Comparison of ENCODE assay signal across 1 cellular context in the genomic region with DNA sequence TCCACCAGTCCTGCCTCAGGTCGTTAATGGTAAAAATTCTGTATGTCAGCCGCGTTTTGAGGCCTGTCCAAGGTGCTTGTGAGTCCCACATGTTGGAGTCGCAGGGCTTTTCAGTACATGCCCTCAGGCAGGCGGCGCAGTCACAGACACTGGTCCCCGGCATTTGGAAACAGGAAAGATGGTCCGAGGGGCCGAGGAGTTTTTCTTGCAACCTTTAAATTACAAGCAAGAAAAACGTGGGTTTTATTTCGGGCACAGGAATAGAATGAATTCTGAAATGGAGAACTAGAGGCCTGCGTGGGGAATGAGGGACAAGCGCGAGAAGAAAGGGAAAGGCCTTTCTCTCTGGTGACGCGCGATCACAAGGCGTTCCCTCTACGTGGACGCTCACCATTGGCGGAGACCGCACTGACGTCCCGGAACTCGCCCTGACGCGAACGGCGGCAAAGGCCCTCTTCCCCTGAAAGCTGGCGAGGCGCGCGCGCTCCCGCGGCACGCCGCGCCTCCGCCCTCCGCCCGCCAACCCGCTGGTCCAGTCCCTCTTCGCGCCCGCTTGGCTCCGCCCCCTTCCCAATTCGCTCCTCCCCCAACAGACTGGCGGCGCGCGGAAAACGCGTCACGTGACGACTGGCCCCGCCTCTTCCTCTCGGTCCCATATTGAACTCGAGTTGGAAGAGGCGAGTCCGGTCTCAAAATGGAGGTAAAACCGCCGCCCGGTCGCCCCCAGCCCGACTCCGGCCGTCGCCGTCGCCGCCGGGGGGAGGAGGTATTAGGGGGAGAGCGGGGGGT.
TF ChIP-seq lines count a peak whose summit lies in the region.

A gene (plus strand): TSS at position 689 of the 789 bp plus-strand sequence. CDS start 6 bp downstream, at position 695.

TF ChIP-seq in H1, 55 proteins besides CTCF, POLR2A, EP300 and RAD21:
- TF ChIP-seq KDM5A (IDR thresholded peaks at IDR 0.05; ENCODE audit: low read length) (0 out of 2 replicates have a peak, but pooled peaks have one; percentile 20), FOSL1 (IDR thresholded peaks at IDR 0.05; ENCODE audit: insufficient read depth, low read depth, low read length) (no peak), TAF7 (optimal IDR thresholded peaks at IDR 0.05; ENCODE audit: borderline replicate concordance, low read depth, low read length) (peak; percentile 91), MAFK (IDR thresholded peaks at IDR 0.05; ENCODE audit: low read depth, low read length) (no peak), YY1 (IDR thresholded peaks at IDR 0.05; ENCODE audit: low read depth, low read length) (peak; percentile 20; the same call in 1 of the 2 replicates), RNF2 (IDR thresholded peaks at IDR 0.05; ENCODE audit: borderline replicate concordance, low read depth, low read length, missing control alignments, poor library complexity, severe bottlenecking) (no peak), TCF12 (IDR thresholded peaks at IDR 0.05; ENCODE audit: low read depth, low read length) (no peak), SRF (IDR thresholded peaks at IDR 0.05; ENCODE audit: low read depth, low read length) (peak; percentile 55), TEAD4 (IDR thresholded peaks at IDR 0.05; ENCODE audit: low read depth, low read length) (no peak), HDAC2 (IDR thresholded peaks at IDR 0.05; ENCODE audit: borderline replicate concordance in 1 of 2, low read depth in 2 of 2, low read length in 2 of 2) (no peak), SP1 (IDR thresholded peaks at IDR 0.05; ENCODE audit: low read depth, low read length) (0 out of 2 replicates have a peak, but pooled peaks have one; percentile 35), BACH1 (IDR thresholded peaks at IDR 0.05; ENCODE audit: low read length) (no peak), KDM4A (IDR thresholded peaks at IDR 0.05; ENCODE audit: low read depth, low read length, severe bottlenecking) (peak; percentile 29), BCL11A (IDR thresholded peaks at IDR 0.05; ENCODE audit: low read depth in 2 of 2, low read length in 2 of 2) (no peak), RBBP5 (IDR thresholded peaks at IDR 0.05; ENCODE audit: borderline replicate concordance, low read depth, low read length) (no peak), CHD1 (IDR thresholded peaks at IDR 0.05; ENCODE audit: low read depth, low read length) (no peak), SIX5 (IDR thresholded peaks at IDR 0.05; ENCODE audit: low read depth, low read length) (no peak), HDAC6 (IDR thresholded peaks at IDR 0.05; ENCODE audit: low read depth, low read length) (no peak), GABPA (IDR thresholded peaks at IDR 0.05; ENCODE audit: borderline replicate concordance, insufficient read depth, low read length) (no peak), JUND (IDR thresholded peaks at IDR 0.05; ENCODE audit: low read length) (no peak), POU5F1 (IDR thresholded peaks at IDR 0.05; ENCODE audit: low read depth, low read length) (no peak), GTF2F1 (IDR thresholded peaks at IDR 0.05; ENCODE audit: borderline replicate concordance, low read depth, low read length) (no peak), EZH2 (IDR thresholded peaks at IDR 0.05; ENCODE audit: low read depth, low read length, severe bottlenecking) (no peak), JUN (IDR thresholded peaks at IDR 0.05; ENCODE audit: low read depth, low read length) (no peak), CBX8 (IDR thresholded peaks at IDR 0.05; ENCODE audit: borderline replicate concordance, low read depth, low read length) (no peak), SP2 (IDR thresholded peaks at IDR 0.05; ENCODE audit: low read length) (no peak), TBP (IDR thresholded peaks at IDR 0.05; ENCODE audit: low read depth, low read length) (peak; percentile 84), SIRT6 (IDR thresholded peaks at IDR 0.05; ENCODE audit: low read length) (no peak), CEBPB (IDR thresholded peaks at IDR 0.05; ENCODE audit: low read depth, low read length) (no peak), RFX5 (IDR thresholded peaks at IDR 0.05; ENCODE audit: borderline replicate concordance, low read depth, low read length) (0 out of 2 replicates have a peak, but pooled peaks have one; percentile 15), CHD2 (IDR thresholded peaks at IDR 0.05; ENCODE audit: low read length) (0 out of 2 replicates have a peak, but pooled peaks have one; percentile 29), SUZ12 (IDR thresholded peaks at IDR 0.05; ENCODE audit: low read length) (no peak), CTBP2 (IDR thresholded peaks at IDR 0.05; ENCODE audit: borderline replicate concordance, insufficient read depth, insufficient read length, low read length) (no peak), CREB1 (IDR thresholded peaks at IDR 0.05) (peak; percentile 93), PHF8 (conservative IDR thresholded peaks at IDR 0.05; ENCODE audit: low read depth, low read length) (peak; percentile 79), SP4 (IDR thresholded peaks at IDR 0.05; ENCODE audit: low read length) (no peak), RXRA (IDR thresholded peaks at IDR 0.05; ENCODE audit: insufficient read depth, low read depth, low read length) (no peak), EGR1 (IDR thresholded peaks at IDR 0.05; ENCODE audit: borderline replicate concordance, low read depth, low read length) (no peak), SAP30 (IDR thresholded peaks at IDR 0.05; ENCODE audit: insufficient read depth, insufficient replicate concordance, low read length) (peak; percentile 30), NANOG (IDR thresholded peaks at IDR 0.05; ENCODE audit: insufficient read depth, low read depth, low read length, poor library complexity, severe bottlenecking) (no peak), SIN3A (conservative IDR thresholded peaks at IDR 0.05 in 1 of 2, IDR thresholded peaks at IDR 0.05 in 1 of 2; ENCODE audit: low read depth in 1 of 2, low read length in 2 of 2) (no peak), NRF1 (IDR thresholded peaks at IDR 0.05; ENCODE audit: low read depth, low read length) (no peak), CBX5 (IDR thresholded peaks at IDR 0.05; ENCODE audit: low read depth, low read length) (no peak), ASH2L (IDR thresholded peaks at IDR 0.05; ENCODE audit: low read length) (no peak), BRCA1 (IDR thresholded peaks at IDR 0.05; ENCODE audit: low read depth, low read length) (no peak), TAF1 (IDR thresholded peaks at IDR 0.05; ENCODE audit: low read depth, low read length) (peak; percentile 95), POLR2AphosphoS5 (IDR thresholded peaks at IDR 0.05; ENCODE audit: low read depth, low read length) (peak; percentile 83), ZNF274 (IDR thresholded peaks at IDR 0.05; ENCODE audit: borderline replicate concordance, extremely low read depth, low read length) (no peak), KDM1A (IDR thresholded peaks at IDR 0.05; ENCODE audit: borderline replicate concordance, low read length) (no peak)
- TF ChIP-seq, protein P1, sequence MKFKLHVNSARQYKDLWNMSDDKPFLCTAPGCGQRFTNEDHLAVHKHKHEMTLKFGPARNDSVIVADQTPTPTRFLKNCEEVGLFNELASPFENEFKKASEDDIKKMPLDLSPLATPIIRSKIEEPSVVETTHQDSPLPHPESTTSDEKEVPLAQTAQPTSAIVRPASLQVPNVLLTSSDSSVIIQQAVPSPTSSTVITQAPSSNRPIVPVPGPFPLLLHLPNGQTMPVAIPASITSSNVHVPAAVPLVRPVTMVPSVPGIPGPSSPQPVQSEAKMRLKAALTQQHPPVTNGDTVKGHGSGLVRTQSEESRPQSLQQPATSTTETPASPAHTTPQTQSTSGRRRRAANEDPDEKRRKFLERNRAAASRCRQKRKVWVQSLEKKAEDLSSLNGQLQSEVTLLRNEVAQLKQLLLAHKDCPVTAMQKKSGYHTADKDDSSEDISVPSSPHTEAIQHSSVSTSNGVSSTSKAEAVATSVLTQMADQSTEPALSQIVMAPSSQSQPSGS (IDR thresholded peaks at IDR 0.05; ENCODE audit: low read length), result peak; percentile 77
- TF ChIP-seq, protein P2, sequence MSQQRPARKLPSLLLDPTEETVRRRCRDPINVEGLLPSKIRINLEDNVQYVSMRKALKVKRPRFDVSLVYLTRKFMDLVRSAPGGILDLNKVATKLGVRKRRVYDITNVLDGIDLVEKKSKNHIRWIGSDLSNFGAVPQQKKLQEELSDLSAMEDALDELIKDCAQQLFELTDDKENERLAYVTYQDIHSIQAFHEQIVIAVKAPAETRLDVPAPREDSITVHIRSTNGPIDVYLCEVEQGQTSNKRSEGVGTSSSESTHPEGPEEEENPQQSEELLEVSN (IDR thresholded peaks at IDR 0.05), result peak; percentile 69
- TF ChIP-seq, protein P3, sequence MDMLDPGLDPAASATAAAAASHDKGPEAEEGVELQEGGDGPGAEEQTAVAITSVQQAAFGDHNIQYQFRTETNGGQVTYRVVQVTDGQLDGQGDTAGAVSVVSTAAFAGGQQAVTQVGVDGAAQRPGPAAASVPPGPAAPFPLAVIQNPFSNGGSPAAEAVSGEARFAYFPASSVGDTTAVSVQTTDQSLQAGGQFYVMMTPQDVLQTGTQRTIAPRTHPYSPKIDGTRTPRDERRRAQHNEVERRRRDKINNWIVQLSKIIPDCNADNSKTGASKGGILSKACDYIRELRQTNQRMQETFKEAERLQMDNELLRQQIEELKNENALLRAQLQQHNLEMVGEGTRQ (IDR thresholded peaks at IDR 0.05; ENCODE audit: low read length), result peak; percentile 77
- TF ChIP-seq, protein P4, sequence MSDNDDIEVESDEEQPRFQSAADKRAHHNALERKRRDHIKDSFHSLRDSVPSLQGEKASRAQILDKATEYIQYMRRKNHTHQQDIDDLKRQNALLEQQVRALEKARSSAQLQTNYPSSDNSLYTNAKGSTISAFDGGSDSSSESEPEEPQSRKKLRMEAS (IDR thresholded peaks at IDR 0.05), result peak; percentile 32; the same call in 1 of the 2 replicates
- TF ChIP-seq, protein P5, sequence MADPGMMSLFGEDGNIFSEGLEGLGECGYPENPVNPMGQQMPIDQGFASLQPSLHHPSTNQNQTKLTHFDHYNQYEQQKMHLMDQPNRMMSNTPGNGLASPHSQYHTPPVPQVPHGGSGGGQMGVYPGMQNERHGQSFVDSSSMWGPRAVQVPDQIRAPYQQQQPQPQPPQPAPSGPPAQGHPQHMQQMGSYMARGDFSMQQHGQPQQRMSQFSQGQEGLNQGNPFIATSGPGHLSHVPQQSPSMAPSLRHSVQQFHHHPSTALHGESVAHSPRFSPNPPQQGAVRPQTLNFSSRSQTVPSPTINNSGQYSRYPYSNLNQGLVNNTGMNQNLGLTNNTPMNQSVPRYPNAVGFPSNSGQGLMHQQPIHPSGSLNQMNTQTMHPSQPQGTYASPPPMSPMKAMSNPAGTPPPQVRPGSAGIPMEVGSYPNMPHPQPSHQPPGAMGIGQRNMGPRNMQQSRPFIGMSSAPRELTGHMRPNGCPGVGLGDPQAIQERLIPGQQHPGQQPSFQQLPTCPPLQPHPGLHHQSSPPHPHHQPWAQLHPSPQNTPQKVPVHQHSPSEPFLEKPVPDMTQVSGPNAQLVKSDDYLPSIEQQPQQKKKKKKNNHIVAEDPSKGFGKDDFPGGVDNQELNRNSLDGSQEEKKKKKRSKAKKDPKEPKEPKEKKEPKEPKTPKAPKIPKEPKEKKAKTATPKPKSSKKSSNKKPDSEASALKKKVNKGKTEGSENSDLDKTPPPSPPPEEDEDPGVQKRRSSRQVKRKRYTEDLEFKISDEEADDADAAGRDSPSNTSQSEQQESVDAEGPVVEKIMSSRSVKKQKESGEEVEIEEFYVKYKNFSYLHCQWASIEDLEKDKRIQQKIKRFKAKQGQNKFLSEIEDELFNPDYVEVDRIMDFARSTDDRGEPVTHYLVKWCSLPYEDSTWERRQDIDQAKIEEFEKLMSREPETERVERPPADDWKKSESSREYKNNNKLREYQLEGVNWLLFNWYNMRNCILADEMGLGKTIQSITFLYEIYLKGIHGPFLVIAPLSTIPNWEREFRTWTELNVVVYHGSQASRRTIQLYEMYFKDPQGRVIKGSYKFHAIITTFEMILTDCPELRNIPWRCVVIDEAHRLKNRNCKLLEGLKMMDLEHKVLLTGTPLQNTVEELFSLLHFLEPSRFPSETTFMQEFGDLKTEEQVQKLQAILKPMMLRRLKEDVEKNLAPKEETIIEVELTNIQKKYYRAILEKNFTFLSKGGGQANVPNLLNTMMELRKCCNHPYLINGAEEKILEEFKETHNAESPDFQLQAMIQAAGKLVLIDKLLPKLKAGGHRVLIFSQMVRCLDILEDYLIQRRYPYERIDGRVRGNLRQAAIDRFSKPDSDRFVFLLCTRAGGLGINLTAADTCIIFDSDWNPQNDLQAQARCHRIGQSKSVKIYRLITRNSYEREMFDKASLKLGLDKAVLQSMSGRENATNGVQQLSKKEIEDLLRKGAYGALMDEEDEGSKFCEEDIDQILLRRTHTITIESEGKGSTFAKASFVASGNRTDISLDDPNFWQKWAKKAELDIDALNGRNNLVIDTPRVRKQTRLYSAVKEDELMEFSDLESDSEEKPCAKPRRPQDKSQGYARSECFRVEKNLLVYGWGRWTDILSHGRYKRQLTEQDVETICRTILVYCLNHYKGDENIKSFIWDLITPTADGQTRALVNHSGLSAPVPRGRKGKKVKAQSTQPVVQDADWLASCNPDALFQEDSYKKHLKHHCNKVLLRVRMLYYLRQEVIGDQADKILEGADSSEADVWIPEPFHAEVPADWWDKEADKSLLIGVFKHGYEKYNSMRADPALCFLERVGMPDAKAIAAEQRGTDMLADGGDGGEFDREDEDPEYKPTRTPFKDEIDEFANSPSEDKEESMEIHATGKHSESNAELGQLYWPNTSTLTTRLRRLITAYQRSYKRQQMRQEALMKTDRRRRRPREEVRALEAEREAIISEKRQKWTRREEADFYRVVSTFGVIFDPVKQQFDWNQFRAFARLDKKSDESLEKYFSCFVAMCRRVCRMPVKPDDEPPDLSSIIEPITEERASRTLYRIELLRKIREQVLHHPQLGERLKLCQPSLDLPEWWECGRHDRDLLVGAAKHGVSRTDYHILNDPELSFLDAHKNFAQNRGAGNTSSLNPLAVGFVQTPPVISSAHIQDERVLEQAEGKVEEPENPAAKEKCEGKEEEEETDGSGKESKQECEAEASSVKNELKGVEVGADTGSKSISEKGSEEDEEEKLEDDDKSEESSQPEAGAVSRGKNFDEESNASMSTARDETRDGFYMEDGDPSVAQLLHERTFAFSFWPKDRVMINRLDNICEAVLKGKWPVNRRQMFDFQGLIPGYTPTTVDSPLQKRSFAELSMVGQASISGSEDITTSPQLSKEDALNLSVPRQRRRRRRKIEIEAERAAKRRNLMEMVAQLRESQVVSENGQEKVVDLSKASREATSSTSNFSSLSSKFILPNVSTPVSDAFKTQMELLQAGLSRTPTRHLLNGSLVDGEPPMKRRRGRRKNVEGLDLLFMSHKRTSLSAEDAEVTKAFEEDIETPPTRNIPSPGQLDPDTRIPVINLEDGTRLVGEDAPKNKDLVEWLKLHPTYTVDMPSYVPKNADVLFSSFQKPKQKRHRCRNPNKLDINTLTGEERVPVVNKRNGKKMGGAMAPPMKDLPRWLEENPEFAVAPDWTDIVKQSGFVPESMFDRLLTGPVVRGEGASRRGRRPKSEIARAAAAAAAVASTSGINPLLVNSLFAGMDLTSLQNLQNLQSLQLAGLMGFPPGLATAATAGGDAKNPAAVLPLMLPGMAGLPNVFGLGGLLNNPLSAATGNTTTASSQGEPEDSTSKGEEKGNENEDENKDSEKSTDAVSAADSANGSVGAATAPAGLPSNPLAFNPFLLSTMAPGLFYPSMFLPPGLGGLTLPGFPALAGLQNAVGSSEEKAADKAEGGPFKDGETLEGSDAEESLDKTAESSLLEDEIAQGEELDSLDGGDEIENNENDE (IDR thresholded peaks at IDR 0.05; ENCODE audit: insufficient replicate concordance, low read length), result no peak
- TF ChIP-seq, protein P6, sequence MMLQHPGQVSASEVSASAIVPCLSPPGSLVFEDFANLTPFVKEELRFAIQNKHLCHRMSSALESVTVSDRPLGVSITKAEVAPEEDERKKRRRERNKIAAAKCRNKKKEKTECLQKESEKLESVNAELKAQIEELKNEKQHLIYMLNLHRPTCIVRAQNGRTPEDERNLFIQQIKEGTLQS (IDR thresholded peaks at IDR 0.05; ENCODE audit: insufficient read depth, low read depth, low read length), result peak; percentile 63; the same call in 1 of the 2 replicates
